Comparison of ENCODE assay signal across 8 cellular contexts in the genomic region with DNA sequence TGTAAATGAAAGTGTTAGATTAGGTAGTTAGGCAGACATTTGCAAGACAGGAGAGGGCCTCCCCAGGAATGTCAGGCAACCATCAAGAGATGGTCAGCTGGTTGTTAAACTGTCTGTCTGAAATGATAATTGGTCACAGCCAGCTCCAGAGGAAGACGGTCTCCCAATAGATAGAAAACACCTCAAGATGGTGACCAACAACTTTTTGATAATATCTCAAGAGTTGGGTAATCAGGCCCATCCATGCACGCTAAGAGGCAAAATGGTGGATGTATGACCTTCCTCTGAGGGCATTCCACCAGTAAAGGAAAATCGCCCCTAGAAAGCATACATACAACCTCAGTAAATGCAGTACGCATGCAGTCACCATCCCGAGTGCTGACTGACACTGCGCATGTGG.
"Had no signal": no experiment of that assay in that cellular context is flagged by ENCODE, and none has a peak within 500 bp of the region (broad histone marks: within the 10 kb centered on the region; RNA-seq: fewer than 3 reads in every experiment).

No MANE protein-coding gene starts in this region.

- DNase-seq: GDM1, GF-D8 had no signal

- ATAC-seq: GM12878 had no signal

- H3K4me3 ChIP-seq: GM12878 had no signal

- FAIRE-seq: G401.6, GM12878, GM12891, GM12892, GM18507, GM19239 had no signal
